1 cellular context compared by ENCODE assay signal in genomic region chr10:3064423-3064822, GRCh38.
TF ChIP-seq lines count a peak whose summit lies in the region.

No MANE protein-coding gene starts in this region.

TF ChIP-seq in H1, 55 proteins besides CTCF, POLR2A, EP300 and RAD21:
- TF ChIP-seq HDAC2 (IDR thresholded peaks at IDR 0.05; ENCODE audit: borderline replicate concordance in 1 of 2, low read depth in 2 of 2, low read length in 2 of 2): no peak
- no peak for TF ChIP-seq BRCA1 (IDR thresholded peaks at IDR 0.05; ENCODE audit: low read depth, low read length)
- no peak for TF ChIP-seq E2F6 (IDR thresholded peaks at IDR 0.05)
- TF ChIP-seq SP2 (IDR thresholded peaks at IDR 0.05; ENCODE audit: low read length): no peak
- TF ChIP-seq CEBPB (IDR thresholded peaks at IDR 0.05; ENCODE audit: low read depth, low read length): no peak
- TF ChIP-seq KDM1A (IDR thresholded peaks at IDR 0.05; ENCODE audit: borderline replicate concordance, low read length): no peak
- TF ChIP-seq SAP30 (IDR thresholded peaks at IDR 0.05; ENCODE audit: insufficient read depth, insufficient replicate concordance, low read length): no peak
- TF ChIP-seq TAF7 (optimal IDR thresholded peaks at IDR 0.05; ENCODE audit: borderline replicate concordance, low read depth, low read length): no peak
- no peak for TF ChIP-seq JUND (IDR thresholded peaks at IDR 0.05; ENCODE audit: low read length)
- TF ChIP-seq RXRA (IDR thresholded peaks at IDR 0.05; ENCODE audit: insufficient read depth, low read depth, low read length): no peak
- TF ChIP-seq EGR1 (IDR thresholded peaks at IDR 0.05; ENCODE audit: borderline replicate concordance, low read depth, low read length): no peak
- TF ChIP-seq PHF8 (conservative IDR thresholded peaks at IDR 0.05; ENCODE audit: low read depth, low read length): no peak
- TF ChIP-seq MAX (IDR thresholded peaks at IDR 0.05): no peak
- no peak for TF ChIP-seq RNF2 (IDR thresholded peaks at IDR 0.05; ENCODE audit: borderline replicate concordance, low read depth, low read length, missing control alignments, poor library complexity, severe bottlenecking)
- TF ChIP-seq ATF2 (IDR thresholded peaks at IDR 0.05; ENCODE audit: low read length): no peak
- TF ChIP-seq SP4 (IDR thresholded peaks at IDR 0.05; ENCODE audit: low read length): no peak
- TF ChIP-seq KDM5A (IDR thresholded peaks at IDR 0.05; ENCODE audit: low read length): no peak
- TF ChIP-seq POU5F1 (IDR thresholded peaks at IDR 0.05; ENCODE audit: low read depth, low read length): no peak
- TF ChIP-seq ATF3 (IDR thresholded peaks at IDR 0.05; ENCODE audit: insufficient read depth, low read depth, low read length): no peak
